8 cellular contexts compared by ENCODE assay signal in genomic region chr17:81200695-81201580, GRCh38. TPM values are rescaled to one million over a fixed set of nuclear protein-coding genes. Genes with fewer than 3 reads are reported as not detected.
DNase-seq lines count a peak whose midpoint lies in the region; ATAC-seq and TF ChIP-seq lines count a peak whose summit lies in the region.

No MANE protein-coding gene starts in this region.

- H3K9ac ChIP-seq in SK-N-SH = no peak overlapping the region

- no peaks in the 10 kb centered on the region for H3K79me2 ChIP-seq in SK-N-SH (ENCODE audit: insufficient read depth)

- TF ChIP-seq EP300 in SK-N-SH (IDR thresholded peaks at IDR 0.05; ENCODE audit: borderline replicate concordance in 1 of 2, low read depth in 1 of 2, low read length in 1 of 2) = no peak

- DNase-seq in NCI-H510A treated with DMSO at 0.1 percent for 48 hours (lab: John Stamatoyannopoulos, UW) (peak; percentile 21), NCI-H510A (lab: John Stamatoyannopoulos, UW) (no peak), HuH-7 (ENCODE audit: low spot score) (peak; percentile 96), SK-N-SH (peak; percentile 91), epithelial cell of esophagus (ENCODE audit: low read depth) (peak; percentile 74), mucosa of gallbladder (ENCODE audit: low spot score) (peak; percentile 76)

- POLR2A ChIA-PET in SK-N-SH (lab: Yijun Ruan, JAX) = interaction anchor here (0.6 kb wide), 1 partner anchor 54 kb away, joined by 3 read pairs; no protein-coding TSS in a partner anchor

- no peak overlapping the region for H2AFZ ChIP-seq in SK-N-SH (ENCODE audit: low read depth)

- no peaks in the 10 kb centered on the region; the same call in 1 of the 2 replicates for H4K20me1 ChIP-seq in SK-N-SH (ENCODE audit: insufficient read depth)

- peaks cover 5 to 35% of the 10 kb centered on the region in 2 experiments for H3K36me3 ChIP-seq in SK-N-SH (replicated peaks in 1 of 2; ENCODE audit: control insufficient read depth in 1 of 2, insufficient read depth in 2 of 2, low read length in 1 of 2)

- no peaks in the 10 kb centered on the region for H3K9me2 ChIP-seq in SK-N-SH

- no peak overlapping the region for H3K4me2 ChIP-seq in SK-N-SH

- H3F3A ChIP-seq in SK-N-SH (replicated peaks; ENCODE audit: insufficient read depth) = no peaks in the 10 kb centered on the region

- TF ChIP-seq CTCF in SK-N-SH (IDR thresholded peaks at IDR 0.05) (peak; percentile 73), epithelial cell of esophagus (IDR thresholded peaks at IDR 0.05; ENCODE audit: insufficient read depth, low read depth, low read length, missing control alignments) (peak; percentile 71)

- H3K4me3 ChIP-seq in SK-N-SH (ENCODE audit: low read depth in 2 of 2, low read length in 1 of 2) (no peak overlapping the region), epithelial cell of esophagus (ENCODE audit: low read length) (no peak overlapping the region)

- peak overlapping the region in 1 of 2 experiments; percentile 13; a peak in 1 of 4 replicates for H3K27ac ChIP-seq in SK-N-SH (ENCODE audit: low read depth in 2 of 2, low read length in 1 of 2)

- CTCF ChIA-PET in SK-N-SH (lab: Yijun Ruan, JAX) = interaction anchor here (0.6 to 14.7 kb wide), 41 partner anchors 8 to 756 kb away, joined by 3 to 147 read pairs (median 5); partner anchors contain the start of genes NDUFAF8 and TEPSIN

- 77% methylated on average over 18 of the region's 27 CpGs for WGBS in SK-N-SH (ENCODE audit: low lambda C conversion rate)

- H3K27me3 ChIP-seq in SK-N-SH (ENCODE audit: insufficient read depth) = no peaks in the 10 kb centered on the region

- peak; percentile 75 for TF ChIP-seq RAD21 in SK-N-SH (IDR thresholded peaks at IDR 0.05; ENCODE audit: low read length)

- ATAC-seq in HG03469 (IDR thresholded peaks at IDR 0.05; ENCODE audit: unreplicated experiment) (no peak), GM21423 (IDR thresholded peaks at IDR 0.05; ENCODE audit: unreplicated experiment) (no peak)

- H3K4me1 ChIP-seq in SK-N-SH (ENCODE audit: control insufficient read depth in 1 of 2, insufficient read depth in 2 of 2, low read depth in 1 of 2, low read length in 1 of 2) = peaks cover 0 to 3% of the 10 kb centered on the region in 2 experiments; a peak in 1 of 4 replicates

- no peaks in the 10 kb centered on the region for H3K9me3 ChIP-seq in SK-N-SH

TF ChIP-seq in SK-N-SH, 30 proteins besides CTCF, POLR2A, EP300 and RAD21:
- 0 out of 2 replicates have a peak, but pooled peaks have one; percentile 16 for TF ChIP-seq SIN3A (IDR thresholded peaks at IDR 0.05; ENCODE audit: borderline replicate concordance, low read depth, low read length)
- TF ChIP-seq TAF1 (IDR thresholded peaks at IDR 0.05; ENCODE audit: borderline replicate concordance, low read depth, low read length) = no peak
- peak; percentile 32; the same call in 1 of the 2 replicates for TF ChIP-seq GATA2 (CRISPR knock-in tag; IDR thresholded peaks at IDR 0.05)
- peak; percentile 67 for TF ChIP-seq SMC3 (IDR thresholded peaks at IDR 0.05; ENCODE audit: low read depth, low read length)

RNA-seq across cellular contexts. Expression of gene CEP131, which starts 21.8 kb away (rescaled TPM):
- polyA plus RNA-seq in SK-N-SH (2012; rRNA removed) = 26.5 and 34.8 TPM in 2 replicates
- polyA plus RNA-seq in SK-N-SH (2012; cell fraction: cytosol; rRNA removed) = 12.9 and 16.3 TPM in 2 replicates
- 196 and 378 TPM in 2 replicates for polyA plus RNA-seq in SK-N-SH (2012; cell fraction: nucleus; rRNA removed)
- 12.7 TPM for total RNA-seq in mucosa of gallbladder

RNA-seq across cellular contexts. Expression of gene AATK, which starts 34.9 kb away (rescaled TPM):
- 0.19 and 0.51 TPM in 2 replicates for polyA plus RNA-seq in SK-N-SH (2012; rRNA removed)
- polyA plus RNA-seq in SK-N-SH (2012; cell fraction: cytosol; rRNA removed) = 0.28 and 0.43 TPM in 2 replicates
- 1.0 and 1.5 TPM in 2 replicates for polyA plus RNA-seq in SK-N-SH (2012; cell fraction: nucleus; rRNA removed)
- 14.2 TPM for total RNA-seq in mucosa of gallbladder

RNA-seq across cellular contexts. Expression of gene PVALEF, which starts 35.6 kb away (rescaled TPM):
- not detected in 2 replicates for polyA plus RNA-seq in SK-N-SH (2012; rRNA removed)
- polyA plus RNA-seq in SK-N-SH (2012; cell fraction: cytosol; rRNA removed) = not detected in 2 replicates
- polyA plus RNA-seq in SK-N-SH (2012; cell fraction: nucleus; rRNA removed) = not detected in 2 replicates
- not detected for total RNA-seq in mucosa of gallbladder

RNA-seq across cellular contexts. Expression of gene TEPSIN, which starts 37.9 kb away (rescaled TPM):
- polyA plus RNA-seq in SK-N-SH (2012; rRNA removed) = 35.3 and 36.1 TPM in 2 replicates
- 4.6 and 9.6 TPM in 2 replicates for polyA plus RNA-seq in SK-N-SH (2012; cell fraction: cytosol; rRNA removed)
- polyA plus RNA-seq in SK-N-SH (2012; cell fraction: nucleus; rRNA removed) = 379 and 617 TPM in 2 replicates
- 57.9 TPM for total RNA-seq in mucosa of gallbladder

RNA-seq across cellular contexts. Expression of gene NDUFAF8, which starts 38.2 kb away (rescaled TPM):
- polyA plus RNA-seq in SK-N-SH (2012; rRNA removed) = 194 and 229 TPM in 2 replicates
- 230 and 349 TPM in 2 replicates for polyA plus RNA-seq in SK-N-SH (2012; cell fraction: cytosol; rRNA removed)
- 139 and 227 TPM in 2 replicates for polyA plus RNA-seq in SK-N-SH (2012; cell fraction: nucleus; rRNA removed)
- 38.1 TPM for total RNA-seq in mucosa of gallbladder
